ENCODE assay signal across 8 cellular contexts in genomic region chr16:89815639-89816348, GRCh38. TPM values are rescaled to one million over a fixed set of nuclear protein-coding genes. Genes with fewer than 3 reads are reported as not detected.
DNase-seq lines count a peak whose midpoint lies in the region; ATAC-seq and TF ChIP-seq lines count a peak whose summit lies in the region.

No MANE protein-coding gene starts in this region.

- CTCF ChIA-PET in Caco-2 (lab: Charles Lee), result interaction anchor here (0.5 to 1.0 kb wide), 4 partner anchors 22 to 77 kb away, joined by 3 to 7 read pairs (median 4); no protein-coding TSS in a partner anchor
- CTCF ChIA-PET in activated CD8-positive, alpha-beta T cell treated with anti-CD3 and anti-CD28 coated beads, Interleukin-2, amount 10 ng/mL, durations not matched to agents 7 days and 5 days (lab: Charles Lee), result interaction anchor here (1.1 to 5.3 kb wide), 4 partner anchors 22 to 119 kb away, joined by 3 to 25 read pairs (median 4); no protein-coding TSS in a partner anchor

- H3K4me1 Mint-ChIP-seq in Caco-2 (ENCODE audit: low read depth, unreplicated experiment), result peaks cover 19% of the 10 kb centered on the region
- H3K4me1 Mint-ChIP-seq in activated CD8-positive, alpha-beta T cell treated with anti-CD3 and anti-CD28 coated beads, Interleukin-2, amount 10 ng/mL, durations not matched to agents 7 days and 5 days (ENCODE audit: low read depth), result peaks cover 30% of the 10 kb centered on the region

- peak overlapping the region; percentile 55 for H3K4me3 ChIP-seq in Caco-2 (ENCODE audit: low read depth, low read length)
- peak overlapping the region; percentile 47 for H3K4me3 ChIP-seq in iPS-11a (ENCODE audit: low read depth, low read length)
- peak overlapping the region; percentile 25 to 81 for H3K4me3 ChIP-seq in stomach smooth muscle (ENCODE audit: low read length in 2 of 2)

- DNase-seq in Caco-2 (peak in 1 of 2 experiments; percentile 46), NCI-H1092 treated with DMSO at 0.1 percent for 48 hours (lab: John Stamatoyannopoulos, UW) (no peak)
- DNase-seq in activated CD8-positive, alpha-beta T cell treated with anti-CD3 and anti-CD28 coated beads, Interleukin-2, amount 10 ng/mL, durations not matched to agents 7 days and 5 days, result no peak

- H3K27ac Mint-ChIP-seq in Caco-2 (ENCODE audit: unreplicated experiment), result no peak overlapping the region
- peak overlapping the region; percentile 83 for H3K27ac Mint-ChIP-seq in activated CD8-positive, alpha-beta T cell treated with anti-CD3 and anti-CD28 coated beads, Interleukin-2, amount 10 ng/mL, durations not matched to agents 7 days and 5 days

- H3K4me3 Mint-ChIP-seq in Caco-2 (ENCODE audit: unreplicated experiment), result peak overlapping the region; percentile 78
- H3K4me3 Mint-ChIP-seq in activated CD8-positive, alpha-beta T cell treated with anti-CD3 and anti-CD28 coated beads, Interleukin-2, amount 10 ng/mL, durations not matched to agents 7 days and 5 days, result peak overlapping the region; percentile 90

- H3K27ac ChIP-seq in stomach smooth muscle (ENCODE audit: low read length), result no peak overlapping the region

- no peak for TF ChIP-seq CTCF in Caco-2 (IDR thresholded peaks at IDR 0.05; ENCODE audit: insufficient read depth in 1 of 2, low read depth in 1 of 2, low read length in 1 of 2, severe bottlenecking in 1 of 2, unreplicated experiment in 1 of 2)

- H3K4me1 ChIP-seq in Caco-2 (peaks cover 27% of the 10 kb centered on the region), stomach smooth muscle (ENCODE audit: control insufficient read depth, insufficient read depth, low read length) (peaks cover 4% of the 10 kb centered on the region)

- peaks cover 52% of the 10 kb centered on the region for H3K36me3 Mint-ChIP-seq in Caco-2 (ENCODE audit: insufficient read depth, unreplicated experiment)
- peaks cover 17% of the 10 kb centered on the region for H3K36me3 Mint-ChIP-seq in activated CD8-positive, alpha-beta T cell treated with anti-CD3 and anti-CD28 coated beads, Interleukin-2, amount 10 ng/mL, durations not matched to agents 7 days and 5 days (ENCODE audit: low read depth)

- H3K27me3 ChIP-seq in Caco-2 (replicated peaks; ENCODE audit: control insufficient read depth, insufficient read depth, low read length), result no peaks in the 10 kb centered on the region
- H3K27me3 ChIP-seq in stomach smooth muscle (ENCODE audit: control insufficient read depth in 1 of 2, insufficient read depth in 2 of 2, low read length in 2 of 2), result peaks cover 3 to 5% of the 10 kb centered on the region in 2 donors

- H3K9ac ChIP-seq in stomach smooth muscle (ENCODE audit: low read length in 2 of 2), result no peak overlapping the region

- no peaks in the 10 kb centered on the region for H3K27me3 Mint-ChIP-seq in Caco-2 (ENCODE audit: insufficient read depth, unreplicated experiment)
- peaks cover 3% of the 10 kb centered on the region for H3K27me3 Mint-ChIP-seq in activated CD8-positive, alpha-beta T cell treated with anti-CD3 and anti-CD28 coated beads, Interleukin-2, amount 10 ng/mL, durations not matched to agents 7 days and 5 days (ENCODE audit: low read depth)

- intact Hi-C loops in Caco-2 (cut with micrococcal nuclease; ENCODE audit: unreplicated experiment), result no loop called here

- no peaks in the 10 kb centered on the region for H3K9me3 Mint-ChIP-seq in Caco-2 (ENCODE audit: unreplicated experiment)
- H3K9me3 Mint-ChIP-seq in activated CD8-positive, alpha-beta T cell treated with anti-CD3 and anti-CD28 coated beads, Interleukin-2, amount 10 ng/mL, durations not matched to agents 7 days and 5 days (ENCODE audit: insufficient read depth), result no peaks in the 10 kb centered on the region

- no peaks in the 10 kb centered on the region for H3K9me3 ChIP-seq in Caco-2
- no peaks in the 10 kb centered on the region for H3K9me3 ChIP-seq in stomach smooth muscle (ENCODE audit: control insufficient read depth in 2 of 2, low read length in 2 of 2)

- ATAC-seq in GM19397 (IDR thresholded peaks at IDR 0.05; ENCODE audit: unreplicated experiment), result peak; percentile 31
- ATAC-seq in HG03521 (IDR thresholded peaks at IDR 0.05; ENCODE audit: unreplicated experiment), result peak; percentile 24
- peak; percentile 50 for ATAC-seq in activated CD8-positive, alpha-beta T cell treated with anti-CD3 and anti-CD28 coated beads, Interleukin-2, amount 10 ng/mL, durations not matched to agents 7 days and 5 days
- ATAC-seq in HG02759 (IDR thresholded peaks at IDR 0.05; ENCODE audit: unreplicated experiment), result no peak

- no peaks in the 10 kb centered on the region; the same call in 1 of the 2 replicates for H3K36me3 ChIP-seq in Caco-2 (ENCODE audit: control insufficient read depth, insufficient read depth, low read length)
- H3K36me3 ChIP-seq in stomach smooth muscle (ENCODE audit: control insufficient read depth in 2 of 2, insufficient read depth in 2 of 2, low read length in 2 of 2), result no peaks in the 10 kb centered on the region

- BruUV-seq in Caco-2 (replicated peaks; lab: Mats Ljungman, UMichigan), result no TSS peak

- POLR2A ChIA-PET in Caco-2 (lab: Charles Lee), result interaction anchor here (0.7 kb wide), 1 partner anchor 57 kb away, joined by 3 read pairs; the partner anchor contains the start of gene TCF25
- POLR2A ChIA-PET in activated CD8-positive, alpha-beta T cell treated with anti-CD3 and anti-CD28 coated beads, Interleukin-2, amount 10 ng/mL, durations not matched to agents 7 days and 5 days (lab: Charles Lee), result interaction anchor here (0.9 kb wide), 1 partner anchor 58 kb away, joined by 4 read pairs; the partner anchor contains the start of gene TCF25

RNA-seq across cellular contexts. Expression of gene FANCA, which starts 0.7 kb away (rescaled TPM):
- 173 and 185 TPM in 2 replicates for total RNA-seq in Caco-2 (2022)
- total RNA-seq in activated CD8-positive, alpha-beta T cell treated with anti-CD3 and anti-CD28 coated beads, Interleukin-2, amount 10 ng/mL, durations not matched to agents 7 days and 5 days, result 100 to 1,000 TPM; 123 to 149 TPM

RNA-seq across cellular contexts. Expression of gene SPIRE2, which starts 12.5 kb away (rescaled TPM):
- 29.6 and 31.3 TPM in 2 replicates for total RNA-seq in Caco-2 (2022)
- total RNA-seq in activated CD8-positive, alpha-beta T cell treated with anti-CD3 and anti-CD28 coated beads, Interleukin-2, amount 10 ng/mL, durations not matched to agents 7 days and 5 days, result under 1 TPM in 1 of 2 experiments, not detected in 1; 0.08 TPM

RNA-seq across cellular contexts. Expression of gene TCF25, which starts 57.6 kb away (rescaled TPM):
- 196 and 244 TPM in 2 replicates for total RNA-seq in Caco-2 (2022)
- 100 to 1,000 TPM; 169 to 178 TPM for total RNA-seq in activated CD8-positive, alpha-beta T cell treated with anti-CD3 and anti-CD28 coated beads, Interleukin-2, amount 10 ng/mL, durations not matched to agents 7 days and 5 days

Comparison
In these comparisons a context has a peak if more than half of its experiments do, and no peak if none do; other contexts are left out.
1. RNA of gene SPIRE2, which starts 12.5 kb away (total RNA-seq): 29.6 to 31.3 TPM in Caco-2; 0.08 TPM in activated CD8-positive, alpha-beta T cell treated with anti-CD3 and anti-CD28 coated beads, Interleukin-2, amount 10 ng/mL, durations not matched to agents 7 days and 5 days; every median in the first group is over 10 times any median in the second.
2. Peak in every context shown above with its lines, with median percentiles within 50 percentile points of each other: H3K4me3 ChIP-seq.